In genomic region chr1:159091547-159092397, GRCh38 we compare ENCODE assay signal across 12 cellular contexts. TPM values are rescaled to one million over a fixed set of nuclear protein-coding genes. Genes with fewer than 3 reads are reported as not detected.
DNase-seq lines count a peak whose midpoint lies in the region; ATAC-seq and TF ChIP-seq lines count a peak whose summit lies in the region.
"Had no signal": no experiment of that assay in that cellular context is flagged by ENCODE, and none has a peak within 500 bp of the region (broad histone marks: within the 10 kb centered on the region; RNA-seq: fewer than 3 reads in every experiment).

No MANE protein-coding gene starts in this region.

- no peak overlapping the region for H3K4me3 Mint-ChIP-seq in activated CD8-positive, alpha-beta T cell treated with anti-CD3 and anti-CD28 coated beads for 36 hours

- H3K9me3 Mint-ChIP-seq in activated CD8-positive, alpha-beta T cell treated with anti-CD3 and anti-CD28 coated beads for 36 hours = no peaks in the 10 kb centered on the region

- in situ Hi-C loops in G401 (cut with HindIII; ENCODE audit: low sequenced_read_pairs) = no loop called here

- peaks cover 7% of the 10 kb centered on the region for H3K27me3 Mint-ChIP-seq in activated CD8-positive, alpha-beta T cell treated with anti-CD3 and anti-CD28 coated beads for 36 hours

- peak; percentile 72 for ATAC-seq in activated CD8-positive, alpha-beta T cell treated with anti-CD3 and anti-CD28 coated beads for 36 hours
- ATAC-seq in GM21619 (IDR thresholded peaks at IDR 0.05; ENCODE audit: unreplicated experiment) = no peak

- POLR2A ChIA-PET in AG04449 (lab: Yijun Ruan, JAX) = no interaction called here
- POLR2A ChIA-PET in activated CD8-positive, alpha-beta T cell treated with anti-CD3 and anti-CD28 coated beads for 36 hours (lab: Charles Lee) = interaction anchor here (1.4 to 1.7 kb wide), 2 partner anchors 79 to 83 kb away, joined by 4 read pairs; no protein-coding TSS in a partner anchor

- intact Hi-C loops in activated CD8-positive, alpha-beta T cell treated with anti-CD3 and anti-CD28 coated beads for 36 hours (cut with micrococcal nuclease) = no loop called here

- peak overlapping the region; percentile 75 for H3K27ac Mint-ChIP-seq in activated CD8-positive, alpha-beta T cell treated with anti-CD3 and anti-CD28 coated beads for 36 hours

- CTCF ChIA-PET in AG04449 (lab: Yijun Ruan, JAX) = interaction anchor here (0.9 kb wide), 2 partner anchors 10 to 20 kb away, joined by 3 read pairs; no protein-coding TSS in a partner anchor
- CTCF ChIA-PET in activated CD8-positive, alpha-beta T cell treated with anti-CD3 and anti-CD28 coated beads for 36 hours (lab: Charles Lee) = interaction anchor here (1.0 to 1.5 kb wide), 2 partner anchors 40 to 122 kb away, joined by 4 to 5 read pairs; no protein-coding TSS in a partner anchor

- H3K4me3 ChIP-seq in AG04449 (ENCODE audit: low read depth, low read length) (no peak overlapping the region), fibroblast of villous mesenchyme (ENCODE audit: low read depth, low read length) (no peak overlapping the region)

- TF ChIP-seq CTCF in AG04449 (IDR thresholded peaks at IDR 0.05; ENCODE audit: insufficient read depth, low read length, missing control alignments) = no peak
- no peak for TF ChIP-seq CTCF in activated CD8-positive, alpha-beta T cell treated with anti-CD3 and anti-CD28 coated beads for 36 hours (IDR thresholded peaks at IDR 0.05)
- TF ChIP-seq CTCF in fibroblast of villous mesenchyme (IDR thresholded peaks at IDR 0.05; ENCODE audit: insufficient read depth, low read depth, low read length) = no peak

- peak; percentile 33 for DNase-seq in AG04449 (ENCODE audit: low read depth, low spot score)
- DNase-seq in HPDE6-E6E7 (ENCODE audit: extremely low spot score) = peak; percentile 56
- peak; percentile 36 for DNase-seq in activated CD8-positive, alpha-beta T cell treated with anti-CD3 and anti-CD28 coated beads for 36 hours
- peak; percentile 78 for DNase-seq in fibroblast of villous mesenchyme (ENCODE audit: low read depth)
- DNase-seq in G401 (ENCODE audit: low spot score) = no peak
- DNase-seq in NCI-H774 (lab: John Stamatoyannopoulos, UW) = no peak
- DNase-seq in NCI-H1436 treated with DMSO at 0.1 percent for 48 hours (lab: John Stamatoyannopoulos, UW) = no peak
- DNase-seq: activated CD4-positive, alpha-beta T cell treated with anti-CD3 and anti-CD28 coated beads, Interleukin-2, amount 50 U/mL, for 48 hours; DMS153; erythroblast; NCI-H510A had no signal

- H3K36me3 Mint-ChIP-seq in activated CD8-positive, alpha-beta T cell treated with anti-CD3 and anti-CD28 coated beads for 36 hours (ENCODE audit: low read depth) = no peaks in the 10 kb centered on the region

- peaks cover 44% of the 10 kb centered on the region for H3K4me1 Mint-ChIP-seq in activated CD8-positive, alpha-beta T cell treated with anti-CD3 and anti-CD28 coated beads for 36 hours (ENCODE audit: low read depth)

RNA-seq across cellular contexts. Expression of gene AIM2, which starts 15.2 kb away (rescaled TPM):
- 1 to 10 TPM; 6.7 to 8.6 TPM for total RNA-seq in activated CD8-positive, alpha-beta T cell treated with anti-CD3 and anti-CD28 coated beads for 36 hours
- 0.32 TPM in 1 of 2 replicates, not detected in the other for total RNA-seq in fibroblast of villous mesenchyme
- not detected in 2 replicates for total RNA-seq in G401 (2014; rRNA removed; shearing (Covaris generic))

Comparison
In these comparisons a context has a peak if more than half of its experiments do, and no peak if none do; other contexts are left out.
1. DNase-seq: peak in AG04449 (single experiment), HPDE6-E6E7 (single experiment), activated CD8-positive, alpha-beta T cell treated with anti-CD3 and anti-CD28 coated beads for 36 hours (single experiment) and fibroblast of villous mesenchyme (single experiment); none in G401 (single experiment), NCI-H774 (single experiment) and NCI-H1436 treated with DMSO at 0.1 percent for 48 hours (single experiment).